1 cellular context compared by ENCODE assay signal in the genomic region with DNA sequence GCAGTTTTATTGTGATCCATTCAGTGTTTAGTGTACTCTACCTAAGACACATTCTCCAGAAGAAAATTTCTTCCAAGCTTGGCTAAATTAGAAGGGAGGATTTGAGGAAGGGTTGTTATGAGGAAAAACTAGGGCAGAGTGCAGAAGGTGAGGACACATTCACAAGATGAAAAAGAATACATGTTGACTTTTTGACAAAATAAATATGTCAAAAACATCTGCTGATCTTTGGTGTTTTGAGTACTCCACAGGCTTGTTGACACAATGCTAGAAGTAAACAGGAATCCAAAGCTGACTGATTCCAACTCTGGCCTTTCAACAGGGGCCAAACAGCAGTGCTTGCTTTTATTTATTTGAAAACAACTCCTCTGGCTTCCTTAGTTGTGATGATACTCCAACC.
TF ChIP-seq lines count a peak whose summit lies in the region.

No MANE protein-coding gene starts in this region.

TF ChIP-seq in HepG2, 621 proteins besides CTCF, POLR2A, EP300 and RAD21 (continued from another document and continues in another):
- TF ChIP-seq, protein P1, sequence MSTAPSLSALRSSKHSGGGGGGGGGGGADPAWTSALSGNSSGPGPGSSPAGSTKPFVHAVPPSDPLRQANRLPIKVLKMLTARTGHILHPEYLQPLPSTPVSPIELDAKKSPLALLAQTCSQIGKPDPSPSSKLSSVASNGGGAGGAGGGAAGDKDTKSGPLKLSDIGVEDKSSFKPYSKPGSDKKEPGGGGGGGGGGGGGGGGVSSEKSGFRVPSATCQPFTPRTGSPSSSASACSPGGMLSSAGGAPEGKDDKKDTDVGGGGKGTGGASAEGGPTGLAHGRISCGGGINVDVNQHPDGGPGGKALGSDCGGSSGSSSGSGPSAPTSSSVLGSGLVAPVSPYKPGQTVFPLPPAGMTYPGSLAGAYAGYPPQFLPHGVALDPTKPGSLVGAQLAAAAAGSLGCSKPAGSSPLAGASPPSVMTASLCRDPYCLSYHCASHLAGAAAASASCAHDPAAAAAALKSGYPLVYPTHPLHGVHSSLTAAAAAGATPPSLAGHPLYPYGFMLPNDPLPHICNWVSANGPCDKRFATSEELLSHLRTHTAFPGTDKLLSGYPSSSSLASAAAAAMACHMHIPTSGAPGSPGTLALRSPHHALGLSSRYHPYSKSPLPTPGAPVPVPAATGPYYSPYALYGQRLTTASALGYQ (CRISPR knock-in tag; IDR thresholded peaks at IDR 0.05), result peak; percentile 66; the same call in 1 of the 2 replicates
- TF ChIP-seq PAWR (CRISPR knock-in tag; IDR thresholded peaks at IDR 0.05; ENCODE audit: borderline replicate concordance) (no peak), NFKB2 (CRISPR knock-in tag; IDR thresholded peaks at IDR 0.05; ENCODE audit: borderline replicate concordance) (no peak), HDAC1 (CRISPR knock-in tag; IDR thresholded peaks at IDR 0.05) (peak; percentile 83), RBM22 (optimal IDR thresholded peaks at IDR 0.05; ENCODE audit: low read length) (no peak), ZNF235 (CRISPR knock-in tag; IDR thresholded peaks at IDR 0.05; ENCODE audit: borderline replicate concordance) (no peak), ERF (CRISPR knock-in tag; IDR thresholded peaks at IDR 0.05) (peak; percentile 46; the same call in 1 of the 2 replicates), JUN (CRISPR knock-in tag; IDR thresholded peaks at IDR 0.05) (no peak), ZMAT3 (CRISPR knock-in tag; conservative IDR thresholded peaks at IDR 0.05) (no peak), AGO2 (optimal IDR thresholded peaks at IDR 0.05; ENCODE audit: low read depth, low read length) (no peak), EHMT2 (IDR thresholded peaks at IDR 0.05; ENCODE audit: borderline replicate concordance, low read depth, low read length) (no peak), MIER3 (CRISPR knock-in tag; IDR thresholded peaks at IDR 0.05; ENCODE audit: borderline replicate concordance) (peak; percentile 52; the same call in 1 of the 2 replicates), SKI (IDR thresholded peaks at IDR 0.05; ENCODE audit: partially characterized antibody) (peak; percentile 62), FOXO1 (CRISPR knock-in tag; IDR thresholded peaks at IDR 0.05) (peak; percentile 92), SMC3 (IDR thresholded peaks at IDR 0.05; ENCODE audit: low read length) (peak; percentile 21; the same call in 1 of the 2 replicates), GABPB1 (CRISPR knock-in tag; IDR thresholded peaks at IDR 0.05) (0 out of 2 replicates have a peak, but pooled peaks have one; percentile 18), ZNF12 (CRISPR knock-in tag; IDR thresholded peaks at IDR 0.05) (0 out of 2 replicates have a peak, but pooled peaks have one; percentile 10), ZNF343 (CRISPR knock-in tag; IDR thresholded peaks at IDR 0.05) (no peak), GATAD1 (CRISPR knock-in tag; IDR thresholded peaks at IDR 0.05) (peak; percentile 58), HNRNPK (IDR thresholded peaks at IDR 0.05; ENCODE audit: low read depth, low read length, poor library complexity, severe bottlenecking) (no peak), ARNTL (CRISPR knock-in tag; IDR thresholded peaks at IDR 0.05) (peak; percentile 64; the same call in 1 of the 2 replicates), NFE2L1 (CRISPR knock-in tag; IDR thresholded peaks at IDR 0.05; ENCODE audit: borderline replicate concordance) (no peak), ZNF224 (CRISPR knock-in tag; IDR thresholded peaks at IDR 0.05) (no peak), MBNL3 (CRISPR knock-in tag; conservative IDR thresholded peaks at IDR 0.05) (no peak), ZNF451 (CRISPR knock-in tag; IDR thresholded peaks at IDR 0.05) (no peak), CHCHD3 (CRISPR knock-in tag; IDR thresholded peaks at IDR 0.05) (no peak), KDM6A (CRISPR knock-in tag; IDR thresholded peaks at IDR 0.05; ENCODE audit: low read depth) (peak; percentile 89), CBX5 (CRISPR knock-in tag; IDR thresholded peaks at IDR 0.05; ENCODE audit: borderline replicate concordance) (no peak), MED8 (CRISPR knock-in tag; IDR thresholded peaks at IDR 0.05; ENCODE audit: insufficient replicate concordance) (no peak), SMARCC2 (IDR thresholded peaks at IDR 0.05) (0 out of 2 replicates have a peak, but pooled peaks have one; percentile 39), ZBTB20 (CRISPR knock-in tag; IDR thresholded peaks at IDR 0.05; ENCODE audit: borderline replicate concordance, low read depth) (peak; percentile 72; the same call in 1 of the 2 replicates), ATRX (CRISPR knock-in tag; IDR thresholded peaks at IDR 0.05; ENCODE audit: borderline replicate concordance) (no peak), HOXA5 (CRISPR knock-in tag; IDR thresholded peaks at IDR 0.05) (no peak), MEF2D (CRISPR knock-in tag; IDR thresholded peaks at IDR 0.05) (0 out of 2 replicates have a peak, but pooled peaks have one; percentile 71), TCF12 (IDR thresholded peaks at IDR 0.05) (no peak), TCF12 (CRISPR knock-in tag; IDR thresholded peaks at IDR 0.05) (0 out of 2 replicates have a peak, but pooled peaks have one; percentile 70), XRCC5 (optimal IDR thresholded peaks at IDR 0.05; ENCODE audit: low read length) (no peak), CENPT (CRISPR knock-in tag; IDR thresholded peaks at IDR 0.05; ENCODE audit: low read depth) (no peak), ZKSCAN8 (CRISPR knock-in tag; IDR thresholded peaks at IDR 0.05; ENCODE audit: borderline replicate concordance) (peak; percentile 69; the same call in 1 of the 2 replicates), ZNF24 (IDR thresholded peaks at IDR 0.05) (0 out of 2 replicates have a peak, but pooled peaks have one; percentile 46), NR2F1 (CRISPR knock-in tag; IDR thresholded peaks at IDR 0.05) (peak; percentile 75 to 95), SMAD9 (CRISPR knock-in tag; IDR thresholded peaks at IDR 0.05) (no peak), ZNF792 (CRISPR knock-in tag; IDR thresholded peaks at IDR 0.05) (no peak), ZKSCAN1 (IDR thresholded peaks at IDR 0.05; ENCODE audit: low read length) (no peak), ZNF703 (CRISPR knock-in tag; IDR thresholded peaks at IDR 0.05; ENCODE audit: borderline replicate concordance) (no peak), BCL6 (CRISPR knock-in tag; IDR thresholded peaks at IDR 0.05) (peak; percentile 91), ZNF136 (CRISPR knock-in tag; IDR thresholded peaks at IDR 0.05; ENCODE audit: low read depth) (no peak), SOX5 (CRISPR knock-in tag; IDR thresholded peaks at IDR 0.05; ENCODE audit: borderline replicate concordance) (peak; percentile 91; the same call in 1 of the 2 replicates), RARA (CRISPR knock-in tag; IDR thresholded peaks at IDR 0.05) (peak; percentile 94), ZNF317 (CRISPR knock-in tag; IDR thresholded peaks at IDR 0.05) (no peak; the same call in 1 of the 2 replicates), HNF4G (IDR thresholded peaks at IDR 0.05; ENCODE audit: borderline replicate concordance, low read depth, low read length) (no peak), HNF4G (CRISPR knock-in tag; IDR thresholded peaks at IDR 0.05; ENCODE audit: borderline replicate concordance, low read depth) (peak; percentile 31; the same call in 1 of the 2 replicates)
- TF ChIP-seq, protein P2, sequence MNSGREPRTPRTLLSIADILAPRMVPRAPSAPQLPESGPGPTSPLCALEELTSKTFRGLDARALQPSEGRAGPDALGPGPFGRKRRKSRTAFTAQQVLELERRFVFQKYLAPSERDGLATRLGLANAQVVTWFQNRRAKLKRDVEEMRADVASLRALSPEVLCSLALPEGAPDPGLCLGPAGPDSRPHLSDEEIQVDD (CRISPR knock-in tag; IDR thresholded peaks at IDR 0.05; ENCODE audit: borderline replicate concordance), result no peak
- TF ChIP-seq, protein P3, sequence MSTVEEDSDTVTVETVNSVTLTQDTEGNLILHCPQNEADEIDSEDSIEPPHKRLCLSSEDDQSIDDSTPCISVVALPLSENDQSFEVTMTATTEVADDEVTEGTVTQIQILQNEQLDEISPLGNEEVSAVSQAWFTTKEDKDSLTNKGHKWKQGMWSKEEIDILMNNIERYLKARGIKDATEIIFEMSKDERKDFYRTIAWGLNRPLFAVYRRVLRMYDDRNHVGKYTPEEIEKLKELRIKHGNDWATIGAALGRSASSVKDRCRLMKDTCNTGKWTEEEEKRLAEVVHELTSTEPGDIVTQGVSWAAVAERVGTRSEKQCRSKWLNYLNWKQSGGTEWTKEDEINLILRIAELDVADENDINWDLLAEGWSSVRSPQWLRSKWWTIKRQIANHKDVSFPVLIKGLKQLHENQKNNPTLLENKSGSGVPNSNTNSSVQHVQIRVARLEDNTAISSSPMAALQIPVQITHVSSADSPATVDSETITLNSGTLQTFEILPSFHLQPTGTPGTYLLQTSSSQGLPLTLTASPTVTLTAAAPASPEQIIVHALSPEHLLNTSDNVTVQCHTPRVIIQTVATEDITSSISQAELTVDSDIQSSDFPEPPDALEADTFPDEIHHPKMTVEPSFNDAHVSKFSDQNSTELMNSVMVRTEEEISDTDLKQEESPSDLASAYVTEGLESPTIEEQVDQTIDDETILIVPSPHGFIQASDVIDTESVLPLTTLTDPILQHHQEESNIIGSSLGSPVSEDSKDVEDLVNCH (CRISPR knock-in tag; IDR thresholded peaks at IDR 0.05), result no peak
- TF ChIP-seq, protein P4, sequence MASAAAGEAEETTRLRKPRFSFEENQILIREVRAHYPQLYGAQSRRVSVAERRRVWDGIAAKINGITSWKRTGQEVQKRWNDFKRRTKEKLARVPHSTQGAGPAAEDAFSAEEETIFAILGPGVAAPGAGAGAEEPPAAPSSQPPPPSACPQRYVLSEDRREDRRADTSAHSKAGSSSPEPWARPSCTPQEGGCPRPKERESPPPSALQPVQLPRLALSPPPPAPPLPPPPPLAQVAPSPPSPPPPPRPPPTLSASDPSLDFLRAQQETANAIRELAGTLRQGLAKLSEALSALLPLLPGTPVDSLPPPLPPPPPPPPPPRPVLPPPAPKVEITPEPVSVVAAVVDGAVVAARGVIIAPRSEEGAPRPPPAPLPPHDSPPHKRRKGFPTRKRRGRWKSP (CRISPR knock-in tag; IDR thresholded peaks at IDR 0.05), result no peak; the same call in 1 of the 2 replicates
- TF ChIP-seq, protein P5, sequence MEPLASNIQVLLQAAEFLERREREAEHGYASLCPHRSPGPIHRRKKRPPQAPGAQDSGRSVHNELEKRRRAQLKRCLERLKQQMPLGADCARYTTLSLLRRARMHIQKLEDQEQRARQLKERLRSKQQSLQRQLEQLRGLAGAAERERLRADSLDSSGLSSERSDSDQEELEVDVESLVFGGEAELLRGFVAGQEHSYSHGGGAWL (CRISPR knock-in tag; IDR thresholded peaks at IDR 0.05), result no peak
- TF ChIP-seq, protein P6, sequence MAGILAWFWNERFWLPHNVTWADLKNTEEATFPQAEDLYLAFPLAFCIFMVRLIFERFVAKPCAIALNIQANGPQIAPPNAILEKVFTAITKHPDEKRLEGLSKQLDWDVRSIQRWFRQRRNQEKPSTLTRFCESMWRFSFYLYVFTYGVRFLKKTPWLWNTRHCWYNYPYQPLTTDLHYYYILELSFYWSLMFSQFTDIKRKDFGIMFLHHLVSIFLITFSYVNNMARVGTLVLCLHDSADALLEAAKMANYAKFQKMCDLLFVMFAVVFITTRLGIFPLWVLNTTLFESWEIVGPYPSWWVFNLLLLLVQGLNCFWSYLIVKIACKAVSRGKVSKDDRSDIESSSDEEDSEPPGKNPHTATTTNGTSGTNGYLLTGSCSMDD (CRISPR knock-in tag; IDR thresholded peaks at IDR 0.05), result no peak
- TF ChIP-seq, protein P7, sequence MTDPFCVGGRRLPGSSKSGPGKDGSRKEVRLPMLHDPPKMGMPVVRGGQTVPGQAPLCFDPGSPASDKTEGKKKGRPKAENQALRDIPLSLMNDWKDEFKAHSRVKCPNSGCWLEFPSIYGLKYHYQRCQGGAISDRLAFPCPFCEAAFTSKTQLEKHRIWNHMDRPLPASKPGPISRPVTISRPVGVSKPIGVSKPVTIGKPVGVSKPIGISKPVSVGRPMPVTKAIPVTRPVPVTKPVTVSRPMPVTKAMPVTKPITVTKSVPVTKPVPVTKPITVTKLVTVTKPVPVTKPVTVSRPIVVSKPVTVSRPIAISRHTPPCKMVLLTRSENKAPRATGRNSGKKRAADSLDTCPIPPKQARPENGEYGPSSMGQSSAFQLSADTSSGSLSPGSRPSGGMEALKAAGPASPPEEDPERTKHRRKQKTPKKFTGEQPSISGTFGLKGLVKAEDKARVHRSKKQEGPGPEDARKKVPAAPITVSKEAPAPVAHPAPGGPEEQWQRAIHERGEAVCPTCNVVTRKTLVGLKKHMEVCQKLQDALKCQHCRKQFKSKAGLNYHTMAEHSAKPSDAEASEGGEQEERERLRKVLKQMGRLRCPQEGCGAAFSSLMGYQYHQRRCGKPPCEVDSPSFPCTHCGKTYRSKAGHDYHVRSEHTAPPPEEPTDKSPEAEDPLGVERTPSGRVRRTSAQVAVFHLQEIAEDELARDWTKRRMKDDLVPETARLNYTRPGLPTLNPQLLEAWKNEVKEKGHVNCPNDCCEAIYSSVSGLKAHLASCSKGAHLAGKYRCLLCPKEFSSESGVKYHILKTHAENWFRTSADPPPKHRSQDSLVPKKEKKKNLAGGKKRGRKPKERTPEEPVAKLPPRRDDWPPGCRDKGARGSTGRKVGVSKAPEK (CRISPR knock-in tag; IDR thresholded peaks at IDR 0.05; ENCODE audit: borderline replicate concordance), result no peak
- TF ChIP-seq, protein P8, sequence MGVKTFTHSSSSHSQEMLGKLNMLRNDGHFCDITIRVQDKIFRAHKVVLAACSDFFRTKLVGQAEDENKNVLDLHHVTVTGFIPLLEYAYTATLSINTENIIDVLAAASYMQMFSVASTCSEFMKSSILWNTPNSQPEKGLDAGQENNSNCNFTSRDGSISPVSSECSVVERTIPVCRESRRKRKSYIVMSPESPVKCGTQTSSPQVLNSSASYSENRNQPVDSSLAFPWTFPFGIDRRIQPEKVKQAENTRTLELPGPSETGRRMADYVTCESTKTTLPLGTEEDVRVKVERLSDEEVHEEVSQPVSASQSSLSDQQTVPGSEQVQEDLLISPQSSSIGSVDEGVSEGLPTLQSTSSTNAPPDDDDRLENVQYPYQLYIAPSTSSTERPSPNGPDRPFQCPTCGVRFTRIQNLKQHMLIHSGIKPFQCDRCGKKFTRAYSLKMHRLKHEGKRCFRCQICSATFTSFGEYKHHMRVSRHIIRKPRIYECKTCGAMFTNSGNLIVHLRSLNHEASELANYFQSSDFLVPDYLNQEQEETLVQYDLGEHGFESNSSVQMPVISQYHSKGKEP (CRISPR knock-in tag; IDR thresholded peaks at IDR 0.05), result no peak
- TF ChIP-seq, protein P9, sequence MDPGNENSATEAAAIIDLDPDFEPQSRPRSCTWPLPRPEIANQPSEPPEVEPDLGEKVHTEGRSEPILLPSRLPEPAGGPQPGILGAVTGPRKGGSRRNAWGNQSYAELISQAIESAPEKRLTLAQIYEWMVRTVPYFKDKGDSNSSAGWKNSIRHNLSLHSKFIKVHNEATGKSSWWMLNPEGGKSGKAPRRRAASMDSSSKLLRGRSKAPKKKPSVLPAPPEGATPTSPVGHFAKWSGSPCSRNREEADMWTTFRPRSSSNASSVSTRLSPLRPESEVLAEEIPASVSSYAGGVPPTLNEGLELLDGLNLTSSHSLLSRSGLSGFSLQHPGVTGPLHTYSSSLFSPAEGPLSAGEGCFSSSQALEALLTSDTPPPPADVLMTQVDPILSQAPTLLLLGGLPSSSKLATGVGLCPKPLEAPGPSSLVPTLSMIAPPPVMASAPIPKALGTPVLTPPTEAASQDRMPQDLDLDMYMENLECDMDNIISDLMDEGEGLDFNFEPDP (CRISPR knock-in tag; conservative IDR thresholded peaks at IDR 0.05), result no peak
- TF ChIP-seq, protein P10, sequence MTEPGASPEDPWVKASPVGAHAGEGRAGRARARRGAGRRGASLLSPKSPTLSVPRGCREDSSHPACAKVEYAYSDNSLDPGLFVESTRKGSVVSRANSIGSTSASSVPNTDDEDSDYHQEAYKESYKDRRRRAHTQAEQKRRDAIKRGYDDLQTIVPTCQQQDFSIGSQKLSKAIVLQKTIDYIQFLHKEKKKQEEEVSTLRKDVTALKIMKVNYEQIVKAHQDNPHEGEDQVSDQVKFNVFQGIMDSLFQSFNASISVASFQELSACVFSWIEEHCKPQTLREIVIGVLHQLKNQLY (CRISPR knock-in tag; IDR thresholded peaks at IDR 0.05), result peak; percentile 72
